12 cellular contexts compared by ENCODE assay signal in genomic region chr10:126569513-126570447, GRCh38.
DNase-seq lines count a peak whose midpoint lies in the region; ATAC-seq and TF ChIP-seq lines count a peak whose summit lies in the region.
"Had no signal": no experiment of that assay in that cellular context is flagged by ENCODE, and none has a peak within 500 bp of the region (broad histone marks: within the 10 kb centered on the region; RNA-seq: fewer than 3 reads in every experiment).

No MANE protein-coding gene starts in this region.

- ATAC-seq in stimulated activated naive B cell treated with anti-CD40 and anti-IgM and Interleukin-4, amounts not matched to agents 10 μg/mL and 1 μg/mL and 100 μg/mL, for 72 hours (replicated peaks): no peak
- no peak for ATAC-seq in HG02571 (IDR thresholded peaks at IDR 0.05; ENCODE audit: unreplicated experiment)
- no peak for ATAC-seq in GM21786 (IDR thresholded peaks at IDR 0.05; ENCODE audit: unreplicated experiment)
- ATAC-seq in GM19023 (IDR thresholded peaks at IDR 0.05; ENCODE audit: unreplicated experiment): no peak

- H3K4me1 Mint-ChIP-seq in nephron: peaks cover 21% of the 10 kb centered on the region
- no peaks in the 10 kb centered on the region for H3K4me1 Mint-ChIP-seq in stimulated activated naive B cell treated with anti-CD40 and anti-IgM and Interleukin-4, amounts not matched to agents 10 μg/mL and 1 μg/mL and 100 μg/mL, for 72 hours

- H3K4me3 ChIP-seq in AG09309 (ENCODE audit: control insufficient read depth, low read depth, low read length): peak overlapping the region; percentile 26

- peaks cover 11% of the 10 kb centered on the region for H3K9me3 Mint-ChIP-seq in nephron
- H3K9me3 Mint-ChIP-seq in stimulated activated naive B cell treated with anti-CD40 and anti-IgM and Interleukin-4, amounts not matched to agents 10 μg/mL and 1 μg/mL and 100 μg/mL, for 72 hours: peaks cover 0 to 5% of the 10 kb centered on the region in 2 donors

- DNase-seq in AG09309 (ENCODE audit: low read depth) (peak; percentile 55), NCI-H2227 treated with DMSO at 0.1 percent for 48 hours (lab: John Stamatoyannopoulos, UW) (peak; percentile 22)
- DNase-seq in stimulated activated naive B cell treated with anti-CD40 and anti-IgM and Interleukin-4, amounts not matched to agents 10 μg/mL and 1 μg/mL and 100 μg/mL, for 72 hours: no peak
- DNase-seq: cerebellar nuclear complex, NCI-H146, occipital lobe, Right ventricle myocardium superior had no signal

- H3K27ac ChIP-seq in cingulate gyrus (ENCODE audit: low read depth, low read length): peak overlapping the region; percentile 41

- peak overlapping the region; percentile 27 to 61 (median 39) for H3K4me3 Mint-ChIP-seq in nephron
- H3K4me3 Mint-ChIP-seq in stimulated activated naive B cell treated with anti-CD40 and anti-IgM and Interleukin-4, amounts not matched to agents 10 μg/mL and 1 μg/mL and 100 μg/mL, for 72 hours: no peak overlapping the region

- H3K27ac Mint-ChIP-seq in nephron: peak overlapping the region in 1 of 3 experiments; percentile 31
- no peak overlapping the region for H3K27ac Mint-ChIP-seq in stimulated activated naive B cell treated with anti-CD40 and anti-IgM and Interleukin-4, amounts not matched to agents 10 μg/mL and 1 μg/mL and 100 μg/mL, for 72 hours

- peaks cover 21% of the 10 kb centered on the region for H3K27me3 Mint-ChIP-seq in nephron (ENCODE audit: low read depth)
- H3K27me3 Mint-ChIP-seq in stimulated activated naive B cell treated with anti-CD40 and anti-IgM and Interleukin-4, amounts not matched to agents 10 μg/mL and 1 μg/mL and 100 μg/mL, for 72 hours: peaks cover 0 to 6% of the 10 kb centered on the region in 2 donors

- TF ChIP-seq CTCF in AG09309 (IDR thresholded peaks at IDR 0.05; ENCODE audit: control insufficient read depth, insufficient read depth, low read depth, low read length, missing control alignments) (no peak), nephron (IDR thresholded peaks at IDR 0.05; ENCODE audit: unreplicated experiment in 3 of 3) (no peak)

- no peaks in the 10 kb centered on the region for H3K36me3 Mint-ChIP-seq in nephron (ENCODE audit: low read depth)
- no peaks in the 10 kb centered on the region for H3K36me3 Mint-ChIP-seq in stimulated activated naive B cell treated with anti-CD40 and anti-IgM and Interleukin-4, amounts not matched to agents 10 μg/mL and 1 μg/mL and 100 μg/mL, for 72 hours

Comparison
In these comparisons a context has a peak if more than half of its experiments do, and no peak if none do; other contexts are left out.
1. H3K4me3 Mint-ChIP-seq: peak in nephron (3 of 3); none in stimulated activated naive B cell treated with anti-CD40 and anti-IgM and Interleukin-4, amounts not matched to agents 10 μg/mL and 1 μg/mL and 100 μg/mL, for 72 hours (0 of 2).